1 cellular context compared by ENCODE assay signal in genomic region chr1:145465405-145466144, GRCh38.
TF ChIP-seq lines count a peak whose summit lies in the region.

No MANE protein-coding gene starts in this region.

TF ChIP-seq in GM12878, 131 proteins besides CTCF, POLR2A, EP300 and RAD21 (continued from another document):
- TF ChIP-seq PRDM15 (CRISPR knock-in tag; IDR thresholded peaks at IDR 0.05) (peak; percentile 96), NBN (IDR thresholded peaks at IDR 0.05) (peak; percentile 91), SMAD5 (IDR thresholded peaks at IDR 0.05; ENCODE audit: low read depth) (peak; percentile 100), CREM (IDR thresholded peaks at IDR 0.05; ENCODE audit: low read depth) (peak; percentile 79), MLLT1 (IDR thresholded peaks at IDR 0.05) (peak; percentile 81), NFIC (IDR thresholded peaks at IDR 0.05; ENCODE audit: low read depth, low read length) (peak; percentile 84), RELB (IDR thresholded peaks at IDR 0.05; ENCODE audit: low read depth) (peak; percentile 67), BCL11A (IDR thresholded peaks at IDR 0.05; ENCODE audit: low read depth, low read length) (peak; percentile 79)
